In genomic region chr15:78811825-78812183, GRCh38 we compare ENCODE assay signal across 8 cellular contexts. TPM values are rescaled to one million over a fixed set of nuclear protein-coding genes. Genes with fewer than 3 reads are reported as not detected.
A peak's percentile ranks its signal among the peaks of the same experiment; 100 is the strongest.
DNase-seq lines count a peak whose midpoint lies in the region; ATAC-seq and TF ChIP-seq lines count a peak whose summit lies in the region.

No MANE protein-coding gene starts in this region.

- ATAC-seq in lower lobe of right lung: peak; percentile 15 to 31
- no peak for ATAC-seq in HG03439 (IDR thresholded peaks at IDR 0.05; ENCODE audit: unreplicated experiment)

- H3K9me3 ChIP-seq in cardiac muscle cell (ENCODE audit: low read depth): no peaks in the 10 kb centered on the region
- H3K9me3 ChIP-seq in adrenal gland (replicated peaks in 1 of 3): no peaks in the 10 kb centered on the region
- no peaks in the 10 kb centered on the region for H3K9me3 ChIP-seq in lower lobe of right lung

- 9 to 32% (median 23%) methylated on average over 4 to 24 of the region's 24 CpGs for WGBS in adrenal gland, 4 donors

- peaks cover 5% of the 10 kb centered on the region for H3K4me1 ChIP-seq in cardiac muscle cell (ENCODE audit: low read depth)
- peaks cover 5 to 7% of the 10 kb centered on the region in 2 donors for H3K4me1 ChIP-seq in adrenal gland (replicated peaks in 1 of 2)
- H3K4me1 ChIP-seq in lower lobe of right lung: peaks cover 19% of the 10 kb centered on the region

- H3K27me3 ChIP-seq in cardiac muscle cell (no peaks in the 10 kb centered on the region), adrenal gland (no peaks in the 10 kb centered on the region), lower lobe of right lung (ENCODE audit: low read depth) (peaks cover 21% of the 10 kb centered on the region)

- peak overlapping the region; percentile 53 for H3K27ac ChIP-seq in cardiac muscle cell
- peak overlapping the region in 4 of 5 donors; percentile 32 to 90 (median 66) for H3K27ac ChIP-seq in adrenal gland
- peak overlapping the region; percentile 82 for H3K27ac ChIP-seq in lower lobe of right lung

- peak overlapping the region; percentile 54 for H3K4me3 ChIP-seq in cardiac muscle cell
- H3K4me3 ChIP-seq in adrenal gland: peak overlapping the region in 2 of 4 donors; percentile 20 to 89
- peak overlapping the region; percentile 77 for H3K4me3 ChIP-seq in lower lobe of right lung

- H3K36me3 ChIP-seq in cardiac muscle cell (no peaks in the 10 kb centered on the region), adrenal gland (replicated peaks in 1 of 2) (no peaks in the 10 kb centered on the region), lower lobe of right lung (no peaks in the 10 kb centered on the region)

- no peak for TF ChIP-seq POLR2A in adrenal gland (IDR thresholded peaks at IDR 0.05)

- intact Hi-C loops in cardiac septum (cut with DNase I) (loop anchor here (5.0 kb wide), 1 partner anchor 60 kb away; the partner anchor contains the start of gene MORF4L1), adrenal gland (cut with DNase I) (loop anchor here in 1 of 2 donors (10.0 kb wide), 1 partner anchor 47 kb away; no protein-coding TSS in a partner anchor), lower lobe of right lung (cut with DNase I) (no loop called here)

- DNase-seq in cardiac muscle cell (ENCODE audit: low read depth in 1 of 2, low spot score in 1 of 2) (peak in 1 of 2 donors; percentile 40), cardiac septum (ENCODE audit: low spot score) (no peak), adrenal gland (peak in 5 of 7 donors; percentile 24 to 58 (median 40)), lower lobe of right lung (peak; percentile 52), NAMALWA (ENCODE audit: low spot score) (no peak), AG20443 (ENCODE audit: low spot score) (no peak)
- no peak for DNase-seq in stimulated activated CD4-positive, alpha-beta T cell treated with anti-CD3 and anti-CD28 coated beads, Interleukin-2, amount 100 ng/mL, for 48 hours

- TF ChIP-seq CTCF in cardiac muscle cell (IDR thresholded peaks at IDR 0.05; ENCODE audit: low read depth, low read length): no peak
- peak in 1 of 6 experiments; percentile 6 for TF ChIP-seq CTCF in adrenal gland (IDR thresholded peaks at IDR 0.05)
- no peak for TF ChIP-seq CTCF in lower lobe of right lung (IDR thresholded peaks at IDR 0.05)

RNA-seq across cellular contexts. Expression of gene ADAMTS7, which starts 0.5 kb away (rescaled TPM):
- total RNA-seq in cardiac muscle cell (20.4 and 35.3 TPM in 2 replicates), cardiac septum (17.8 TPM), adrenal gland (10 to 100 TPM in 4 of 8 donors, 1 to 10 TPM in 4; 3.7 to 13.5 (median 10.0) TPM), lower lobe of right lung (5.3 TPM)
- polyA plus RNA-seq in cardiac muscle cell (11.8 and 16.4 TPM in 2 replicates), adrenal gland (10 to 100 TPM in 2 of 3 donors, under 1 TPM in 1; 0.70 to 27.7 (median 15.4) TPM)

Comparison
In these comparisons a context has a peak if more than half of its experiments do, and no peak if none do; other contexts are left out.
1. DNase-seq: peak in adrenal gland (5 of 7) and lower lobe of right lung (single experiment); none in cardiac septum (single experiment), NAMALWA (single experiment), AG20443 (single experiment) and stimulated activated CD4-positive, alpha-beta T cell treated with anti-CD3 and anti-CD28 coated beads, Interleukin-2, amount 100 ng/mL, for 48 hours (0 of 2).
2. Peak in every context shown above with its lines, with median percentiles within 50 percentile points of each other: H3K27ac ChIP-seq.